8 cellular contexts compared by ENCODE assay signal in the genomic region with DNA sequence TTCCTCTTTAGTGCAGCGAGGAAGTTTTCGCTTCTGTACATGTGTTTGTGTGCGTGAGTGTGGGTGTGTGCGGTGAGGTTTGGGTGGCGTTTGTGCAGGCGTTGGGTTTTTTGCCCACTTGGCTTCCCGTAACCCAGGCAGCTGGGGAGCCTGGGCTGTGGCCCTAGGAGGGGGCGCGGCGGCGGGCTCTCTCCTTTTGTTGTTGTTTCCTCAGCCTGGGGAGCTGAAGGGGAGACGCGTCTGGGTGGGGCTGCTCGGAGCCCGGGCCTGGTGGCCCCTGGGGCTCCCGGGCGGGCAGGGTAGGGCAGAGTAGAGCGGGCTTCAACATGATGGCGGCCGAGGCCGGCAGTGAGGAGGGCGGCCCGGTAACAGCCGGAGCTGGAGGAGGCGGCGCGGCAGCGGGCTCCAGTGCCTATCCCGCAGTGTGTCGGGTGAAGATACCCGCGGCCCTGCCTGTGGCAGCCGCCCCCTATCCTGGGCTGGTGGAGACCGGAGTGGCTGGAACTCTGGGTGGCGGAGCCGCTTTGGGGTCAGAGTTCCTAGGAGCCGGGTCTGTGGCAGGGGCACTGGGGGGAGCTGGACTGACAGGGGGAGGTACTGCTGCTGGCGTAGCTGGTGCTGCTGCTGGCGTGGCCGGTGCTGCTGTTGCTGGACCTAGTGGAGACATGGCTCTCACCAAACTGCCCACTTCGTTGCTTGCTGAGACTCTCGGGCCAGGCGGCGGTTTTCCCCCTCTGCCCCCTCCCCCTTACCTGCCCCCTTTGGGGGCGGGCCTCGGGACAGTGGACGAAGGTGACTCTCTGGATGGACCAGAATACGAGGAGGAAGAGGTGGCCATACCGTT. TPM values are rescaled to one million over a fixed set of nuclear protein-coding genes. Genes with fewer than 3 reads are reported as not detected.
A peak's percentile ranks its signal among the peaks of the same experiment; 100 is the strongest.
DNase-seq lines count a peak whose midpoint lies in the region; ATAC-seq and TF ChIP-seq lines count a peak whose summit lies in the region.

No MANE protein-coding gene starts in this region.

- H3K36me3 Mint-ChIP-seq in CD4-positive, alpha-beta memory T cell = peaks cover 0 to 20% of the 10 kb centered on the region in 2 donors
- H3K36me3 Mint-ChIP-seq in activated naive CD4-positive, alpha-beta T cell treated with anti-CD3 and anti-CD28 coated beads, Interleukin-2, amount 10 ng/mL, durations not matched to agents 7 days and 5 days = peaks cover 8% of the 10 kb centered on the region

- H3K4me1 Mint-ChIP-seq in CD4-positive, alpha-beta memory T cell = peaks cover 26 to 43% (median 35%) of the 10 kb centered on the region in 4 donors
- H3K4me1 Mint-ChIP-seq in activated naive CD4-positive, alpha-beta T cell treated with anti-CD3 and anti-CD28 coated beads, Interleukin-2, amount 10 ng/mL, durations not matched to agents 7 days and 5 days = peaks cover 32% of the 10 kb centered on the region

- H3K9me3 Mint-ChIP-seq in CD4-positive, alpha-beta memory T cell = peaks cover 0 to 3% (median 0%) of the 10 kb centered on the region in 8 donors
- no peaks in the 10 kb centered on the region for H3K9me3 Mint-ChIP-seq in activated naive CD4-positive, alpha-beta T cell treated with anti-CD3 and anti-CD28 coated beads, Interleukin-2, amount 10 ng/mL, durations not matched to agents 7 days and 5 days

- H3K4ac ChIP-seq in neuronal stem cell (ENCODE audit: low read length) = no peak overlapping the region

- H3K9me3 ChIP-seq in CD4-positive, alpha-beta memory T cell (ENCODE audit: control insufficient read depth in 1 of 2, low read length in 2 of 2) = no peaks in the 10 kb centered on the region
- H3K9me3 ChIP-seq in gastroesophageal sphincter (no peaks in the 10 kb centered on the region), neuronal stem cell (replicated peaks in 1 of 2; ENCODE audit: control insufficient read depth in 2 of 2, insufficient read depth in 1 of 2, low read depth in 1 of 2, low read length in 2 of 2) (no peaks in the 10 kb centered on the region)

- H3K14ac ChIP-seq in neuronal stem cell (ENCODE audit: low read length) = peak overlapping the region; percentile 94

- H2BK120ac ChIP-seq in neuronal stem cell (ENCODE audit: low read depth, low read length) = no peak overlapping the region

- H3K9ac ChIP-seq in neuronal stem cell (ENCODE audit: low read depth, low read length, poor library complexity) = peak overlapping the region; percentile 93

- peak in 1 of 2 donors; percentile 4 for TF ChIP-seq POLR2A in gastroesophageal sphincter (IDR thresholded peaks at IDR 0.05)

- no peaks in the 10 kb centered on the region for H3K27me3 ChIP-seq in CD4-positive, alpha-beta memory T cell (ENCODE audit: insufficient read depth, low read length)
- no peaks in the 10 kb centered on the region for H3K27me3 ChIP-seq in gastroesophageal sphincter
- no peaks in the 10 kb centered on the region for H3K27me3 ChIP-seq in neuronal stem cell (ENCODE audit: control insufficient read depth in 3 of 3, insufficient read depth in 3 of 3, low read depth in 1 of 3, low read length in 3 of 3)

- peak overlapping the region; percentile 99 for H2BK5ac ChIP-seq in neuronal stem cell (ENCODE audit: low read length)

- no peak overlapping the region for H4K91ac ChIP-seq in neuronal stem cell (ENCODE audit: low read depth, low read length, poor library complexity)

- H3K79me1 ChIP-seq in neuronal stem cell (ENCODE audit: low read depth, low read length) = peaks cover 5% of the 10 kb centered on the region

- no peaks in the 10 kb centered on the region for H3K27me3 Mint-ChIP-seq in CD4-positive, alpha-beta memory T cell
- peaks cover 11% of the 10 kb centered on the region for H3K27me3 Mint-ChIP-seq in activated naive CD4-positive, alpha-beta T cell treated with anti-CD3 and anti-CD28 coated beads, Interleukin-2, amount 10 ng/mL, durations not matched to agents 7 days and 5 days

- no peak for TF ChIP-seq EP300 in gastroesophageal sphincter (IDR thresholded peaks at IDR 0.05)

- peak overlapping the region; percentile 67 for H2BK15ac ChIP-seq in neuronal stem cell (ENCODE audit: low read length)

- peaks cover 36% of the 10 kb centered on the region for H3K4me1 ChIP-seq in CD4-positive, alpha-beta memory T cell (ENCODE audit: insufficient read depth, low read length)
- peaks cover 0 to 44% (median 0%) of the 10 kb centered on the region in 3 donors for H3K4me1 ChIP-seq in gastroesophageal sphincter
- H3K4me1 ChIP-seq in neuronal stem cell (ENCODE audit: control insufficient read depth in 2 of 2, insufficient read depth in 1 of 2, low read depth in 1 of 2, low read length in 2 of 2) = peaks cover 0 to 3% of the 10 kb centered on the region in 2 donors

- peak in 1 of 4 experiments; percentile 5 for TF ChIP-seq CTCF in gastroesophageal sphincter (IDR thresholded peaks at IDR 0.05)

- H3K27ac ChIP-seq in CD4-positive, alpha-beta memory T cell (ENCODE audit: low read depth, low read length) = peak overlapping the region; percentile 69
- H3K27ac ChIP-seq in gastroesophageal sphincter (peak overlapping the region; percentile 69 to 94 (median 92)), neuronal stem cell (replicated peaks; ENCODE audit: low read length) (peak overlapping the region; percentile 99)

- H2AFZ ChIP-seq in neuronal stem cell (ENCODE audit: low read length) = peak overlapping the region; percentile 91

- H3K23ac ChIP-seq in neuronal stem cell (ENCODE audit: low read depth, low read length, poor library complexity) = peak overlapping the region; percentile 96

- H3K27ac Mint-ChIP-seq in CD4-positive, alpha-beta memory T cell = peak overlapping the region; percentile 88 to 98 (median 95)
- peak overlapping the region; percentile 87 for H3K27ac Mint-ChIP-seq in activated naive CD4-positive, alpha-beta T cell treated with anti-CD3 and anti-CD28 coated beads, Interleukin-2, amount 10 ng/mL, durations not matched to agents 7 days and 5 days

- no peak overlapping the region for H2BK12ac ChIP-seq in neuronal stem cell (ENCODE audit: low read length)

- ATAC-seq in GM19351 (IDR thresholded peaks at IDR 0.05; ENCODE audit: unreplicated experiment) = peak; percentile 51
- ATAC-seq in HG03457 (IDR thresholded peaks at IDR 0.05; ENCODE audit: unreplicated experiment) = peak; percentile 44
- ATAC-seq in gastroesophageal sphincter = peak; percentile 72

- peak overlapping the region; percentile 79 to 83 for H3K4me3 ChIP-seq in CD4-positive, alpha-beta memory T cell (ENCODE audit: low read length in 2 of 2)
- peak overlapping the region; percentile 78 to 95 for H3K4me3 ChIP-seq in gastroesophageal sphincter
- H3K4me3 ChIP-seq in neuronal stem cell (ENCODE audit: low read length in 2 of 2) = peak overlapping the region; percentile 74 to 100

- intact Hi-C loops in CD4-positive, alpha-beta memory T cell (cut with micrococcal nuclease) = loop anchor here (1.0 to 5.0 kb wide), 6 partner anchors 14 to 651 kb away; a partner anchor contains a TSS

- H3K36me3 ChIP-seq in CD4-positive, alpha-beta memory T cell (ENCODE audit: insufficient read depth, low read length) = no peaks in the 10 kb centered on the region
- H3K36me3 ChIP-seq in gastroesophageal sphincter = no peaks in the 10 kb centered on the region
- H3K36me3 ChIP-seq in neuronal stem cell (replicated peaks in 1 of 2; ENCODE audit: control insufficient read depth in 2 of 2, insufficient read depth in 2 of 2, low read length in 2 of 2) = peaks cover 0 to 24% of the 10 kb centered on the region in 2 donors

- peak overlapping the region; percentile 17 for H4K8ac ChIP-seq in neuronal stem cell (ENCODE audit: low read depth, low read length)

- POLR2A ChIA-PET in CD4-positive, alpha-beta memory T cell (lab: Charles Lee; ENCODE audit: partially characterized antibody) = interaction anchor here (0.6 to 3.0 kb wide), 21 partner anchors 12 to 650 kb away, joined by 3 to 26 read pairs (median 4); no protein-coding TSS in a partner anchor

- H3K18ac ChIP-seq in neuronal stem cell (ENCODE audit: low read length) = peak overlapping the region; percentile 93

- H2AK5ac ChIP-seq in neuronal stem cell (ENCODE audit: low read depth, low read length) = peak overlapping the region; percentile 75

- CTCF ChIA-PET in CD4-positive, alpha-beta memory T cell (lab: Charles Lee; ENCODE audit: partially characterized antibody) = interaction anchor here (0.7 to 1.4 kb wide), 8 partner anchors 13 to 233 kb away, joined by 3 to 6 read pairs (median 3); a partner anchor contains a TSS
- CTCF ChIA-PET in activated naive CD4-positive, alpha-beta T cell treated with anti-CD3 and anti-CD28 coated beads, Interleukin-2, amount 10 ng/mL, durations not matched to agents 7 days and 5 days (lab: Charles Lee) = interaction anchor here (0.8 to 2.0 kb wide), 4 partner anchors 30 to 282 kb away, joined by 3 to 7 read pairs (median 4); no protein-coding TSS in a partner anchor

- H3K4me2 ChIP-seq in neuronal stem cell (ENCODE audit: insufficient read depth, low read length, poor library complexity, severe bottlenecking) = peak overlapping the region; percentile 65

- peak in 4 of 5 donors; percentile 78 to 85 (median 81) for DNase-seq in CD4-positive, alpha-beta memory T cell
- peak; percentile 70 for DNase-seq in RPMI8226
- DNase-seq in activated naive CD4-positive, alpha-beta T cell treated with anti-CD3 and anti-CD28 coated beads, Interleukin-2, amount 10 ng/mL, durations not matched to agents 7 days and 5 days = peak; percentile 82
- peak; percentile 57 for DNase-seq in neuronal stem cell (ENCODE audit: low spot score)
- DNase-seq in superior temporal gyrus (ENCODE audit: extremely low spot score) = peak; percentile 78

- peak overlapping the region; percentile 92 to 100 (median 94) for H3K4me3 Mint-ChIP-seq in CD4-positive, alpha-beta memory T cell
- H3K4me3 Mint-ChIP-seq in activated naive CD4-positive, alpha-beta T cell treated with anti-CD3 and anti-CD28 coated beads, Interleukin-2, amount 10 ng/mL, durations not matched to agents 7 days and 5 days = peak overlapping the region; percentile 97

- WGBS in gastroesophageal sphincter (ENCODE audit: low coverage in 1 of 2), 2 donors = 0% methylated on average over 1 to 3 of the region's 49 CpGs
- no CpG with 5 or more reads among the region's 49 CpGs for WGBS in neuronal stem cell (ENCODE audit: extremely low coverage in 2 of 2, insufficient read length in 2 of 2, insufficient replicate concordance in 1 of 2), 2 donors

RNA-seq across cellular contexts. Expression of a gene that starts 0.7 kb away (rescaled TPM):
- total RNA-seq in CD4-positive, alpha-beta memory T cell = 10 to 100 TPM; 31.0 to 32.4 TPM
- 10 to 100 TPM in 1 of 2 donors, 1 to 10 TPM in 1; 3.3 to 11.7 TPM for polyA plus RNA-seq in CD4-positive, alpha-beta memory T cell
- total RNA-seq in gastroesophageal sphincter = 10 to 100 TPM; 23.8 to 27.2 (median 26.0) TPM
- 33.3 TPM for polyA plus RNA-seq in neuronal stem cell (2013, experiment 1 of 2)
- 33.5 TPM for polyA plus RNA-seq in neuronal stem cell (2013, experiment 2 of 2)

Comparison
In these comparisons a context has a peak if more than half of its experiments do, and no peak if none do; other contexts are left out.
1. Peak in every context shown above with its lines: DNase-seq, ATAC-seq, H3K4me3 ChIP-seq and H3K27ac ChIP-seq.